Comparison of ENCODE assay signal across 8 cellular contexts in the genomic region with DNA sequence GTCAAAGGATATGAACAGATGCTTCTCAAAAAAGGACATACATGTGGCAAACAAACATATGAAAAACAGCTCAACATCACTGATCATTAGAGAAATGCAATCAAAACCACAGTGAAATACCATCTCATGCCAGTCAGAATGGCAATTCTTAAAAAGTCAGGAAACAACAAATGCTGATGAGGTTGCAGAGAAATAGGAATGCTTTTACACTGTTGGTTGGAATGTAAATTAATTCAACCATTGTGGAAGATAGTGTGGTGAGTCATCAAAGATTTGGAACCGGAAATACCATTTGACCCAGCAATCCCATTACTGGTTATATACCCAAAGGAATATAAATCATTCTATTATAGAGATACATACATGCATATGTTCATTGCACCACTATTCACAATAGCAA.
DNase-seq lines count a peak whose midpoint lies in the region; ATAC-seq, FAIRE-seq and TF ChIP-seq lines count a peak whose summit lies in the region.
"Not testable (repeated sequence)": the region's sequence is repeated elsewhere in the genome, so short reads cannot be mapped to it uniquely, and the experiment has no call there.

No MANE protein-coding gene starts in this region.

- H2BK12ac ChIP-seq in mesenchymal stem cell (ENCODE audit: low read length in 2 of 2) = not testable (repeated sequence)

- TF ChIP-seq RAD21 in K562 (CRISPR knock-in tag; conservative IDR thresholded peaks at IDR 0.05 in 1 of 2, IDR thresholded peaks at IDR 0.05 in 1 of 2) = not testable (repeated sequence)

- H3K27ac ChIP-seq in A673 (ENCODE audit: low read depth, low read length, poor library complexity, severe bottlenecking) = peak overlapping the region; percentile 36
- H3K27ac ChIP-seq in K562 (ENCODE audit: extremely low read depth, low read depth, low read length); mesenchymal stem cell (ENCODE audit: low read length, poor library complexity, severe bottlenecking): not testable (repeated sequence)

- H3K4me2 ChIP-seq in K562 (ENCODE audit: insufficient read depth, low read length); mesenchymal stem cell (ENCODE audit: low read length, poor library complexity, severe bottlenecking): not testable (repeated sequence)

- CTCF ChIA-PET in A673 (lab: Charles Lee); K562 (lab: Yijun Ruan, JAX; ENCODE audit: low intra/inter-chr PET ratio): not testable (repeated sequence)

- H4K91ac ChIP-seq in mesenchymal stem cell (ENCODE audit: low read length) = not testable (repeated sequence)

- not testable (repeated sequence) for TF ChIP-seq EP300 in K562 (IDR thresholded peaks at IDR 0.05; ENCODE audit: low read length)

- H2AK5ac ChIP-seq in mesenchymal stem cell (ENCODE audit: low read length, severe bottlenecking) = not testable (repeated sequence)

- not testable (repeated sequence) for TF ChIP-seq POLR2A in K562 (conservative IDR thresholded peaks at IDR 0.05)

- not testable (repeated sequence) for H3K9me3 ChIP-seq in A673 (ENCODE audit: low read depth, low read length, poor library complexity, severe bottlenecking); K562 (replicated peaks; ENCODE audit: control insufficient read depth, insufficient read depth, low read depth, low read length); mesenchymal stem cell (ENCODE audit: control insufficient read depth, low read length)

- H2BK5ac ChIP-seq in mesenchymal stem cell (ENCODE audit: low read depth, low read length, poor library complexity, severe bottlenecking) = not testable (repeated sequence)

- not testable (repeated sequence) for H3K36me3 ChIP-seq in A673 (ENCODE audit: insufficient read depth, low read length, poor library complexity, severe bottlenecking); K562 (ENCODE audit: control insufficient read depth, insufficient read depth, low read length); mesenchymal stem cell (ENCODE audit: control insufficient read depth in 1 of 2, insufficient read depth in 2 of 2, low read depth in 1 of 2, low read length in 2 of 2)

- in situ Hi-C loops in K562 (cut with MboI) = not testable (repeated sequence)

- not testable (repeated sequence) for H3K9ac ChIP-seq in K562 (ENCODE audit: insufficient read depth in 1 of 2, low read depth in 2 of 2, low read length in 2 of 2); mesenchymal stem cell (ENCODE audit: low read length)

- H3K4me3 ChIP-seq in A673 (ENCODE audit: low read depth, low read length, poor library complexity, severe bottlenecking); K562; fibroblast of mammary gland (ENCODE audit: control insufficient read depth, low read depth, low read length); mesenchymal stem cell (ENCODE audit: insufficient read depth in 1 of 2, low read depth in 1 of 2, low read length in 2 of 2): not testable (repeated sequence)

- not testable (repeated sequence) for H3K18ac ChIP-seq in mesenchymal stem cell (ENCODE audit: low read depth in 1 of 2, low read length in 2 of 2)

- 0% methylated on average over 1 of the region's 1 CpG for WGBS in K562 (ENCODE audit: insufficient coverage, low coverage, missing lambda C conversion rate)
- 0% methylated on average over 1 of the region's 1 CpG for WGBS in mesenchymal stem cell

- H3K4ac ChIP-seq in mesenchymal stem cell (ENCODE audit: low read depth in 1 of 2, low read length in 2 of 2) = not testable (repeated sequence)

- FAIRE-seq in K562 (lab: Jason Lieb, UNC) = not testable (repeated sequence)

- DNase-seq in A673 (ENCODE audit: low spot score) (peak; percentile 83), ELR (ENCODE audit: low read depth) (peak; percentile 63), HS-27A (ENCODE audit: low read depth) (peak; percentile 12), NCI-H226 (peak; percentile 62), fibroblast of mammary gland (ENCODE audit: low read depth) (peak; percentile 4), mesenchymal stem cell (peak; percentile 16)
- DNase-seq in K562 (ENCODE audit: extremely low read depth in 1 of 4, low spot score in 3 of 4) = not testable (repeated sequence)

- H3K79me2 ChIP-seq in K562 (ENCODE audit: control insufficient read depth, insufficient read depth, low read length) = not testable (repeated sequence)

- not testable (repeated sequence) for H2AFZ ChIP-seq in K562 (ENCODE audit: low read depth, low read length); mesenchymal stem cell (ENCODE audit: low read depth, low read length)

- H2BK120ac ChIP-seq in mesenchymal stem cell (ENCODE audit: low read depth, low read length) = not testable (repeated sequence)

- not testable (repeated sequence) for H3K27me3 ChIP-seq in A673 (replicated peaks; ENCODE audit: insufficient read depth, low read depth, low read length, poor library complexity); K562 (ENCODE audit: control insufficient read depth in 2 of 2, insufficient read depth in 2 of 2, low read length in 2 of 2); mesenchymal stem cell (ENCODE audit: control insufficient read depth in 1 of 2, insufficient read depth in 1 of 2, low read length in 2 of 2)

- not testable (repeated sequence) for TF ChIP-seq CTCF in A673 (conservative IDR thresholded peaks at IDR 0.05; ENCODE audit: low read depth, low read length); K562 (IDR thresholded peaks at IDR 0.05 in 2 of 3, conservative IDR thresholded peaks at IDR 0.05 in 1 of 3; ENCODE audit: insufficient read depth in 2 of 3, low read depth in 1 of 3, low read length in 3 of 3); fibroblast of mammary gland (conservative IDR thresholded peaks at IDR 0.05; ENCODE audit: control insufficient read depth, insufficient read depth, low read depth, low read length)

- H2BK15ac ChIP-seq in mesenchymal stem cell (ENCODE audit: low read depth, poor library complexity, severe bottlenecking) = not testable (repeated sequence)

- H3K14ac ChIP-seq in mesenchymal stem cell (ENCODE audit: low read length in 2 of 2) = not testable (repeated sequence)

- POLR2A ChIA-PET in A673 (lab: Charles Lee; ENCODE audit: low non-redundant PET); K562 (lab: Yijun Ruan, JAX): not testable (repeated sequence)

- not testable (repeated sequence) for H4K8ac ChIP-seq in mesenchymal stem cell (ENCODE audit: low read length)

- not testable (repeated sequence) for ATAC-seq in SK-N-SH treated with all-trans-retinoic acid at 6 μM for 48 hours, K562

- not testable (repeated sequence) for H3K9me1 ChIP-seq in K562 (ENCODE audit: control insufficient read depth, insufficient read depth, low read length)

- not testable (repeated sequence) for H4K20me1 ChIP-seq in K562 (replicated peaks; ENCODE audit: control insufficient read depth, insufficient read depth, low read length)

- not testable (repeated sequence) for H3K79me1 ChIP-seq in mesenchymal stem cell (replicated peaks; ENCODE audit: low read length, poor library complexity, severe bottlenecking)

- H3K23ac ChIP-seq in mesenchymal stem cell (ENCODE audit: low read length in 2 of 2) = not testable (repeated sequence)

- BruUV-seq in A673 (replicated peaks; lab: Mats Ljungman, UMichigan); K562 (replicated peaks; lab: Mats Ljungman, UMichigan): not testable (repeated sequence)

- intact Hi-C loops in A673 (cut with micrococcal nuclease; ENCODE audit: unreplicated experiment); K562 (cut with micrococcal nuclease): not testable (repeated sequence)

- H3K4me1 ChIP-seq in A673 (ENCODE audit: insufficient read depth, low read length, poor library complexity, severe bottlenecking) = peaks cover 18% of the 10 kb centered on the region
- not testable (repeated sequence) for H3K4me1 ChIP-seq in K562 (replicated peaks in 1 of 2; ENCODE audit: control insufficient read depth in 2 of 2, insufficient read depth in 2 of 2, low read length in 2 of 2); mesenchymal stem cell (ENCODE audit: control insufficient read depth, insufficient read depth, low read depth, low read length)

TF ChIP-seq in SK-N-SH treated with all-trans-retinoic acid at 6 μM for 48 hours, 23 proteins besides CTCF, POLR2A, EP300 and RAD21:
- TF ChIP-seq ISL1 (CRISPR knock-in tag; IDR thresholded peaks at IDR 0.05) = 0 out of 2 replicates have a peak, but pooled peaks have one; percentile 32

TF ChIP-seq in K562, 482 proteins besides CTCF, POLR2A, EP300 and RAD21:
- TF ChIP-seq JUNB (CRISPR knock-in tag; conservative IDR thresholded peaks at IDR 0.05) = 0 out of 2 replicates have a peak, but pooled peaks have one; percentile 5
